ENCODE assay signal across 19 cellular contexts in genomic region chr1:81453971-81454370, GRCh38.
A peak's percentile ranks its signal among the peaks of the same experiment; 100 is the strongest.
DNase-seq lines count a peak whose midpoint lies in the region; ATAC-seq and TF ChIP-seq lines count a peak whose summit lies in the region.
"Had no signal": no experiment of that assay in that cellular context is flagged by ENCODE, and none has a peak within 500 bp of the region (broad histone marks: within the 10 kb centered on the region; RNA-seq: fewer than 3 reads in every experiment).

No MANE protein-coding gene starts in this region.

- peak overlapping the region; percentile 9; the same call in 1 of the 2 replicates for H3K4me2 ChIP-seq in GM23338
- H3K4me2 ChIP-seq in smooth muscle cell: peak overlapping the region; percentile 74

- H3K27ac Mint-ChIP-seq in GM23338 (no peak overlapping the region), WTC11 (peak overlapping the region; percentile 34; the same call in 1 of the 2 replicates), type B pancreatic cell (no peak overlapping the region)
- H3K27ac Mint-ChIP-seq in stimulated activated naive B cell treated with anti-CD40 and anti-IgM and Interleukin-4, amounts not matched to agents 10 μg/mL and 1 μg/mL and 100 μg/mL, for 72 hours: no peak overlapping the region
- H3K27ac Mint-ChIP-seq: CD4-positive, CD25-positive, alpha-beta regulatory T cell; CD8-positive, alpha-beta memory T cell; HFFc6 had no signal

- H3K27me3 ChIP-seq in GM23338 (ENCODE audit: insufficient read depth) (no peaks in the 10 kb centered on the region), smooth muscle cell (ENCODE audit: low read depth) (no peaks in the 10 kb centered on the region)
- H3K27me3 ChIP-seq: BE2C had no signal

- CTCF ChIA-PET in WTC11 (lab: Charles Lee): interaction anchor here (0.9 kb wide), 1 partner anchor 96 kb away, joined by 3 read pairs; no protein-coding TSS in a partner anchor

- no peaks in the 10 kb centered on the region for H3K9me3 Mint-ChIP-seq in GM23338
- H3K9me3 Mint-ChIP-seq in WTC11: no peaks in the 10 kb centered on the region
- no peaks in the 10 kb centered on the region for H3K9me3 Mint-ChIP-seq in type B pancreatic cell
- H3K9me3 Mint-ChIP-seq in stimulated activated naive B cell treated with anti-CD40 and anti-IgM and Interleukin-4, amounts not matched to agents 10 μg/mL and 1 μg/mL and 100 μg/mL, for 72 hours: no peaks in the 10 kb centered on the region

- peaks cover 3% of the 10 kb centered on the region for H3K27me3 Mint-ChIP-seq in GM23338 (ENCODE audit: insufficient read depth, low read depth, poor library complexity)
- no peaks in the 10 kb centered on the region for H3K27me3 Mint-ChIP-seq in WTC11 (ENCODE audit: low read depth)
- H3K27me3 Mint-ChIP-seq in type B pancreatic cell: peaks cover 8% of the 10 kb centered on the region
- H3K27me3 Mint-ChIP-seq in stimulated activated naive B cell treated with anti-CD40 and anti-IgM and Interleukin-4, amounts not matched to agents 10 μg/mL and 1 μg/mL and 100 μg/mL, for 72 hours: no peaks in the 10 kb centered on the region
- H3K27me3 Mint-ChIP-seq: CD4-positive, CD25-positive, alpha-beta regulatory T cell; CD8-positive, alpha-beta memory T cell had no signal

- H3K9ac ChIP-seq in smooth muscle cell (ENCODE audit: low read depth): peak overlapping the region; percentile 1

- no peaks in the 10 kb centered on the region for H3K9me3 ChIP-seq in smooth muscle cell (replicated peaks; ENCODE audit: low read depth)
- H3K9me3 ChIP-seq: BE2C had no signal

- ATAC-seq in GM23338: no peak
- no peak for ATAC-seq in WTC11
- ATAC-seq in stimulated activated naive B cell treated with anti-CD40 and anti-IgM and Interleukin-4, amounts not matched to agents 10 μg/mL and 1 μg/mL and 100 μg/mL, for 72 hours (replicated peaks): no peak
- ATAC-seq in HG03469 (IDR thresholded peaks at IDR 0.05; ENCODE audit: unreplicated experiment): no peak
- ATAC-seq: GM12878, HCT116 had no signal

- no peaks in the 10 kb centered on the region for H3F3A ChIP-seq in GM23338 (replicated peaks; ENCODE audit: low read depth)
- H3F3A ChIP-seq in smooth muscle cell (ENCODE audit: low read depth): no peaks in the 10 kb centered on the region

- H3K36me3 ChIP-seq in GM23338 (ENCODE audit: insufficient read depth) (no peaks in the 10 kb centered on the region), smooth muscle cell (ENCODE audit: low read depth) (no peaks in the 10 kb centered on the region)
- H3K36me3 ChIP-seq: BE2C had no signal

- H3K79me2 ChIP-seq in GM23338 (replicated peaks; ENCODE audit: insufficient read depth): no peaks in the 10 kb centered on the region
- H3K79me2 ChIP-seq in smooth muscle cell (ENCODE audit: low read depth): no peaks in the 10 kb centered on the region

- H3K4me1 ChIP-seq in GM23338 (ENCODE audit: insufficient read depth): peaks cover 25% of the 10 kb centered on the region
- H3K4me1 ChIP-seq in smooth muscle cell (ENCODE audit: low read depth): peaks cover 15% of the 10 kb centered on the region
- H3K4me1 ChIP-seq: BE2C had no signal

- no peaks in the 10 kb centered on the region for H3K9me2 ChIP-seq in GM23338 (ENCODE audit: insufficient read depth)

- H3K4me3 Mint-ChIP-seq in GM23338: no peak overlapping the region
- no peak overlapping the region for H3K4me3 Mint-ChIP-seq in WTC11
- no peak overlapping the region for H3K4me3 Mint-ChIP-seq in type B pancreatic cell
- H3K4me3 Mint-ChIP-seq in stimulated activated naive B cell treated with anti-CD40 and anti-IgM and Interleukin-4, amounts not matched to agents 10 μg/mL and 1 μg/mL and 100 μg/mL, for 72 hours: no peak overlapping the region
- H3K4me3 Mint-ChIP-seq: CD4-positive, CD25-positive, alpha-beta regulatory T cell; CD8-positive, alpha-beta memory T cell; HFFc6 had no signal

- H3K4me1 Mint-ChIP-seq in GM23338 (peaks cover 24% of the 10 kb centered on the region), WTC11 (peaks cover 28% of the 10 kb centered on the region), type B pancreatic cell (ENCODE audit: unreplicated experiment) (peaks cover 9% of the 10 kb centered on the region)
- no peaks in the 10 kb centered on the region for H3K4me1 Mint-ChIP-seq in stimulated activated naive B cell treated with anti-CD40 and anti-IgM and Interleukin-4, amounts not matched to agents 10 μg/mL and 1 μg/mL and 100 μg/mL, for 72 hours
- H3K4me1 Mint-ChIP-seq: CD4-positive, CD25-positive, alpha-beta regulatory T cell; CD8-positive, alpha-beta memory T cell had no signal

- POLR2A ChIA-PET in WTC11 (lab: Charles Lee): no interaction called here

- WGBS in smooth muscle cell (ENCODE audit: low lambda C conversion rate): 73% methylated on average over 3 of the region's 3 CpGs

- H3K27ac ChIP-seq in GM23338 (ENCODE audit: low read depth) (no peak overlapping the region), smooth muscle cell (ENCODE audit: low read depth) (peak overlapping the region; percentile 25)

- H3K4me3 ChIP-seq in GM23338 (no peak overlapping the region), epithelial cell of esophagus (ENCODE audit: low read length) (no peak overlapping the region), smooth muscle cell (peak overlapping the region; percentile 19)
- H3K4me3 ChIP-seq: GM12878 had no signal

- H4K20me1 ChIP-seq in GM23338 (replicated peaks; ENCODE audit: insufficient read depth) (no peaks in the 10 kb centered on the region), smooth muscle cell (ENCODE audit: low read depth) (no peaks in the 10 kb centered on the region)

- TF ChIP-seq CTCF in GM23338 (conservative IDR thresholded peaks at IDR 0.05; ENCODE audit: low read depth in 2 of 2) (no peak), WTC11 (IDR thresholded peaks at IDR 0.05) (no peak), epithelial cell of esophagus (IDR thresholded peaks at IDR 0.05; ENCODE audit: insufficient read depth, low read depth, low read length, missing control alignments) (no peak), smooth muscle cell (IDR thresholded peaks at IDR 0.05; ENCODE audit: borderline replicate concordance, insufficient read depth, poor library complexity, severe bottlenecking) (no peak), type B pancreatic cell (conservative IDR thresholded peaks at IDR 0.05) (no peak)

- H3K36me3 Mint-ChIP-seq in GM23338 (ENCODE audit: low read depth) (no peaks in the 10 kb centered on the region), WTC11 (no peaks in the 10 kb centered on the region), type B pancreatic cell (no peaks in the 10 kb centered on the region)
- no peaks in the 10 kb centered on the region for H3K36me3 Mint-ChIP-seq in stimulated activated naive B cell treated with anti-CD40 and anti-IgM and Interleukin-4, amounts not matched to agents 10 μg/mL and 1 μg/mL and 100 μg/mL, for 72 hours
- H3K36me3 Mint-ChIP-seq: CD4-positive, CD25-positive, alpha-beta regulatory T cell; CD8-positive, alpha-beta memory T cell had no signal

- H2AFZ ChIP-seq in GM23338: no peak overlapping the region
- H2AFZ ChIP-seq in smooth muscle cell (ENCODE audit: low read depth): peak overlapping the region; percentile 73

- DNase-seq in GM23338 (ENCODE audit: low spot score): no peak
- DNase-seq in WTC11 (ENCODE audit: low spot score): no peak
- DNase-seq in epithelial cell of esophagus (ENCODE audit: low read depth): peak; percentile 20
- no peak for DNase-seq in smooth muscle cell (lab: John Stamatoyannopoulos, UW; ENCODE audit: unreplicated experiment)
- DNase-seq in type B pancreatic cell (ENCODE audit: extremely low spot score, unreplicated experiment): no peak
- no peak for DNase-seq in stimulated activated naive B cell treated with anti-CD40 and anti-IgM and Interleukin-4, amounts not matched to agents 10 μg/mL and 1 μg/mL and 100 μg/mL, for 72 hours
- DNase-seq: 8988T; BE2C; C1 segment of cervical spinal cord; CD4-positive, CD25-positive, alpha-beta regulatory T cell; CD8-positive, alpha-beta memory T cell; COR-L47; DMS 273 treated with DMSO at 0.1 percent for 48 hours; DND-41; EL; HFFc6 had no signal

TF ChIP-seq in WTC11, 78 proteins besides CTCF, POLR2A, EP300 and RAD21:
- no peak for TF ChIP-seq EMX1 (CRISPR knock-in tag; IDR thresholded peaks at IDR 0.05)
- TF ChIP-seq ZBTB21 (CRISPR knock-in tag; IDR thresholded peaks at IDR 0.05; ENCODE audit: borderline replicate concordance): no peak
- TF ChIP-seq ESRRA (CRISPR knock-in tag; IDR thresholded peaks at IDR 0.05; ENCODE audit: borderline replicate concordance): no peak
- TF ChIP-seq ATF2 (CRISPR knock-in tag; IDR thresholded peaks at IDR 0.05; ENCODE audit: borderline replicate concordance, low read depth): no peak
- TF ChIP-seq FOXK1 (CRISPR knock-in tag; IDR thresholded peaks at IDR 0.05): no peak
